Comparison of ENCODE assay signal across 8 cellular contexts in genomic region chr5:135887447-135887864, GRCh38. TPM values are rescaled to one million over a fixed set of nuclear protein-coding genes. Genes with fewer than 3 reads are reported as not detected.
A peak's percentile ranks its signal among the peaks of the same experiment; 100 is the strongest.
DNase-seq lines count a peak whose midpoint lies in the region; ATAC-seq and FAIRE-seq lines count a peak whose summit lies in the region.

No MANE protein-coding gene starts in this region.

- H2BK5ac ChIP-seq in trophoblast cell (ENCODE audit: low read depth, low read length, poor library complexity), result no peak overlapping the region

- DNase-seq in ELR (ENCODE audit: low read depth) (peak; percentile 79), RCC 7860 (ENCODE audit: low spot score) (peak; percentile 65), globus pallidus (ENCODE audit: low spot score) (peak; percentile 52), trophoblast cell (peak; percentile 61 to 88), urothelium cell line (ENCODE audit: low spot score) (peak; percentile 71)
- peak; percentile 57 for DNase-seq in activated T-helper 2 cell treated with anti-CD3 and anti-CD28 coated beads, Interferon-gamma antibody, Interleukin-2, Interleukin-4, amounts not matched to agents 10 μg/mL and 5 μg/mL and 100 μg/mL, durations not matched to agents 14 hours and 24 hours and 36 hours (ENCODE audit: low spot score)

- H3K27me3 ChIP-seq in trophoblast cell (ENCODE audit: insufficient read depth, low read length), result no peaks in the 10 kb centered on the region

- no peak overlapping the region for H4K91ac ChIP-seq in trophoblast cell (ENCODE audit: low read depth, low read length)

- H3K18ac ChIP-seq in trophoblast cell (ENCODE audit: low read length), result no peak overlapping the region

- no peaks in the 10 kb centered on the region for H3K79me1 ChIP-seq in trophoblast cell (ENCODE audit: low read length)

- H3K4me1 Mint-ChIP-seq in IgD-negative memory B cell, result peaks cover 0 to 5% (median 0%) of the 10 kb centered on the region in 3 donors
- H3K4me1 Mint-ChIP-seq in activated T-helper 2 cell treated with anti-CD3 and anti-CD28 coated beads, Interferon-gamma antibody, Interleukin-2, Interleukin-4, amounts not matched to agents 10 μg/mL and 5 μg/mL and 100 μg/mL, durations not matched to agents 14 hours and 24 hours and 36 hours (ENCODE audit: low read depth), result peaks cover 15% of the 10 kb centered on the region

- H2BK120ac ChIP-seq in trophoblast cell (ENCODE audit: insufficient read depth, low read length, poor library complexity), result no peak overlapping the region

- H3K79me2 ChIP-seq in trophoblast cell (ENCODE audit: control insufficient read depth, insufficient read depth, low read length, poor library complexity), result no peaks in the 10 kb centered on the region

- H3K23ac ChIP-seq in trophoblast cell (ENCODE audit: low read length), result no peak overlapping the region

- H4K8ac ChIP-seq in trophoblast cell (ENCODE audit: low read depth, low read length), result no peak overlapping the region

- H3K14ac ChIP-seq in trophoblast cell (ENCODE audit: low read length), result no peak overlapping the region

- H3K27me3 Mint-ChIP-seq in IgD-negative memory B cell, result peaks cover 8% of the 10 kb centered on the region
- H3K27me3 Mint-ChIP-seq in activated T-helper 2 cell treated with anti-CD3 and anti-CD28 coated beads, Interferon-gamma antibody, Interleukin-2, Interleukin-4, amounts not matched to agents 10 μg/mL and 5 μg/mL and 100 μg/mL, durations not matched to agents 14 hours and 24 hours and 36 hours (ENCODE audit: low read depth), result peaks cover 34% of the 10 kb centered on the region

- no peak overlapping the region for H3K4me2 ChIP-seq in trophoblast cell (ENCODE audit: low read length)

- H3K27ac Mint-ChIP-seq in IgD-negative memory B cell, result no peak overlapping the region
- no peak overlapping the region for H3K27ac Mint-ChIP-seq in activated T-helper 2 cell treated with anti-CD3 and anti-CD28 coated beads, Interferon-gamma antibody, Interleukin-2, Interleukin-4, amounts not matched to agents 10 μg/mL and 5 μg/mL and 100 μg/mL, durations not matched to agents 14 hours and 24 hours and 36 hours

- no peaks in the 10 kb centered on the region for H3K36me3 ChIP-seq in trophoblast cell (ENCODE audit: control insufficient read depth in 1 of 2, insufficient read depth in 2 of 2, low read length in 2 of 2)

- H4K12ac ChIP-seq in trophoblast cell (ENCODE audit: low read depth, low read length), result no peak overlapping the region

- no peaks in the 10 kb centered on the region for H3K36me3 Mint-ChIP-seq in IgD-negative memory B cell
- no peaks in the 10 kb centered on the region for H3K36me3 Mint-ChIP-seq in activated T-helper 2 cell treated with anti-CD3 and anti-CD28 coated beads, Interferon-gamma antibody, Interleukin-2, Interleukin-4, amounts not matched to agents 10 μg/mL and 5 μg/mL and 100 μg/mL, durations not matched to agents 14 hours and 24 hours and 36 hours (ENCODE audit: low read depth)

- no peak overlapping the region for H2BK12ac ChIP-seq in trophoblast cell (ENCODE audit: low read length)

- FAIRE-seq in RCC 7860 (lab: Jason Lieb, UNC), result no peak
- peak; percentile 17 for FAIRE-seq in urothelium cell line (lab: Jason Lieb, UNC)

- H3K4me3 ChIP-seq in trophoblast cell (ENCODE audit: low read depth, low read length), result no peak overlapping the region

- peaks cover 0 to 3% of the 10 kb centered on the region in 2 experiments for H3K4me1 ChIP-seq in trophoblast cell (ENCODE audit: control insufficient read depth in 1 of 2, insufficient read depth in 2 of 2, low read length in 2 of 2)

- no peak overlapping the region for H2AK5ac ChIP-seq in trophoblast cell (ENCODE audit: low read length)

- H3K9me3 ChIP-seq in trophoblast cell (ENCODE audit: insufficient read depth, low read depth, low read length), result no peaks in the 10 kb centered on the region

- H3K4me3 Mint-ChIP-seq in IgD-negative memory B cell, result peak overlapping the region in 3 of 4 donors; percentile 31 to 75 (median 67)
- no peak overlapping the region for H3K4me3 Mint-ChIP-seq in activated T-helper 2 cell treated with anti-CD3 and anti-CD28 coated beads, Interferon-gamma antibody, Interleukin-2, Interleukin-4, amounts not matched to agents 10 μg/mL and 5 μg/mL and 100 μg/mL, durations not matched to agents 14 hours and 24 hours and 36 hours (ENCODE audit: low read depth)

- H3K27ac ChIP-seq in trophoblast cell (ENCODE audit: low read depth, low read length), result no peak overlapping the region

- H3K9me3 Mint-ChIP-seq in IgD-negative memory B cell, result no peaks in the 10 kb centered on the region
- H3K9me3 Mint-ChIP-seq in activated T-helper 2 cell treated with anti-CD3 and anti-CD28 coated beads, Interferon-gamma antibody, Interleukin-2, Interleukin-4, amounts not matched to agents 10 μg/mL and 5 μg/mL and 100 μg/mL, durations not matched to agents 14 hours and 24 hours and 36 hours, result no peaks in the 10 kb centered on the region

- no peak overlapping the region for H3K4ac ChIP-seq in trophoblast cell (ENCODE audit: low read depth, low read length)

- no peak overlapping the region for H2AFZ ChIP-seq in trophoblast cell (ENCODE audit: insufficient read depth, low read length, poor library complexity)

- no peak overlapping the region for H3K9ac ChIP-seq in trophoblast cell (ENCODE audit: low read length)

- no CpG with 5 or more reads among the region's 8 CpGs for WGBS in trophoblast cell (ENCODE audit: extremely low coverage, insufficient coverage, insufficient read length)

- intact Hi-C loops in activated T-helper 2 cell treated with anti-CD3 and anti-CD28 coated beads, Interferon-gamma antibody, Interleukin-2, Interleukin-4, amounts not matched to agents 10 μg/mL and 5 μg/mL and 100 μg/mL, durations not matched to agents 14 hours and 24 hours and 36 hours (cut with micrococcal nuclease), result loop anchor here (1.0 kb wide), 6 partner anchors 58 to 325 kb away; no protein-coding TSS in a partner anchor

- peak; percentile 90 for ATAC-seq in GM21723 (IDR thresholded peaks at IDR 0.05; ENCODE audit: unreplicated experiment)

RNA-seq across cellular contexts. Expression of gene IL9, which starts 8.2 kb away (rescaled TPM):
- polyA plus RNA-seq in IgD-negative memory B cell, result not detected
- 94.0 and 104 TPM in 2 replicates for total RNA-seq in activated T-helper 2 cell treated with anti-CD3 and anti-CD28 coated beads, Interferon-gamma antibody, Interleukin-2, Interleukin-4, amounts not matched to agents 10 μg/mL and 5 μg/mL and 100 μg/mL, durations not matched to agents 14 hours and 24 hours and 36 hours
- not detected in 2 replicates for polyA plus RNA-seq in trophoblast cell (2013)

RNA-seq across cellular contexts. Expression of gene SLC25A48, which starts 53.0 kb away (rescaled TPM):
- not detected for polyA plus RNA-seq in IgD-negative memory B cell
- not detected in 2 replicates for total RNA-seq in activated T-helper 2 cell treated with anti-CD3 and anti-CD28 coated beads, Interferon-gamma antibody, Interleukin-2, Interleukin-4, amounts not matched to agents 10 μg/mL and 5 μg/mL and 100 μg/mL, durations not matched to agents 14 hours and 24 hours and 36 hours
- polyA plus RNA-seq in trophoblast cell (2013), result 0.28 and 0.59 TPM in 2 replicates
